Comparison of ENCODE assay signal across 8 cellular contexts in the genomic region with DNA sequence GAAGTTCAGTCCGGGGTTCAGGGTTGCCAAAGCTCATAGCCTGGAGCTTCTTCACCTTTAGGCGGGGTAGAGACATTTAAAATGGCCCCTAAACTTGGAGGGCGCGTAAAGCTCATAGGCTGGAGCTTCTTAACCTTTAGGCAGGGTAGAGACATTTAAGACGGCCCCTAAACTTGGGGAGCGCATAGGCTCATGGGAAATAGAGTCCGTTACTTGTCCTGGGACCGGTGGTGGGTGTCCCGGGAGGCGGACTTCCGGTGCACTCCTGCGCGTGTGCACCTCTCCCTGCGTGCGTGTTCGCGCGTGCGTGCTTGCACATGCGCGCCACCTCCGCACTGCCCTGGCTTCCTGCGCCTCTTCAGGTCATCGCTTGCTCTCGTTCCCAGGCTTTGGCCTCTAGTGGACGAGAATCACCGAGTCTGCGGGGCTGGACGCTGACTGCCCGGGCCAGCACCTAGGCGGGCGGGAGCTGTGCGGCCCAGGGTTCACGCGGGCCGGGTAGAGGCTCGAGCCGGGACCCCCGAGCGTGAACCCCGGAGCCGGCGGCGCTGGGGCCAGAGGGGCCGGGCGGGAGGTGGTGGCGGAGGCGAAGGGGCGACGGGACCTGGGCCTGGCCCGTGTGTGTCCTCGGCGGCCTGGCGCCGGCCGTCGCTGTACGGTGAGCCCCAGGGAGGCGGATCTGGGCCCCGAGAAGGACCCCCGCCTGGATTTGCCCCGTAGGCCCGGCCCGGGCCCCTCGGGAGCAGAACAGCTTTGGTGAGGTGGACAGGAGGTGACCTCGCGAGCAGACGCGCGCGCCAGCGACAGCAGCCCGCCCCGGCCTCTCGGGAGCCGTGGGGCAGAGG. TPM values are rescaled to one million over a fixed set of nuclear protein-coding genes. Genes with fewer than 3 reads are reported as not detected.
DNase-seq lines count a peak whose midpoint lies in the region; ATAC-seq and TF ChIP-seq lines count a peak whose summit lies in the region.
"Not testable (repeated sequence)": the region's sequence is repeated elsewhere in the genome, so short reads cannot be mapped to it uniquely, and the experiment has no call there.

No MANE protein-coding gene starts in this region.

- DNase-seq in G401 (ENCODE audit: low spot score) = peak; percentile 99
- DNase-seq in H7 = peak; percentile 82
- peak; percentile 97 for DNase-seq in RWPE2 (ENCODE audit: low spot score)
- peak; percentile 98 for DNase-seq in activated effector memory CD4-positive, alpha-beta T cell treated with anti-CD3 and anti-CD28 coated beads, Interleukin-2, amount 50 U/mL, for 16 hours
- DNase-seq in foreskin fibroblast = peak; percentile 98 to 99
- peak; percentile 86 for DNase-seq in neural crest cell (ENCODE audit: low read depth, low spot score)
- DNase-seq in stomach = peak; percentile 95

- not testable (repeated sequence) for H3K9me3 ChIP-seq in Loucy (ENCODE audit: insufficient read depth, low read depth, low read length); RWPE2 (ENCODE audit: severe bottlenecking); stomach

- H3K9me3 Mint-ChIP-seq in neural crest cell = not testable (repeated sequence)

- peak overlapping the region; percentile 76 for H3K4me3 ChIP-seq in H7 (ENCODE audit: insufficient read depth, low read depth, low read length)
- H3K4me3 ChIP-seq in Loucy (ENCODE audit: low read length, poor library complexity, severe bottlenecking) = peak overlapping the region; percentile 82
- peak overlapping the region; percentile 54 for H3K4me3 ChIP-seq in RWPE2 (ENCODE audit: severe bottlenecking)
- peak overlapping the region; percentile 61 to 62 for H3K4me3 ChIP-seq in foreskin fibroblast (ENCODE audit: low read depth in 1 of 2, low read length in 2 of 2)
- peak overlapping the region; percentile 65 to 89 (median 84) for H3K4me3 ChIP-seq in stomach

- H3K4me2 ChIP-seq in Loucy (ENCODE audit: low read depth, low read length, poor library complexity, severe bottlenecking) = peak overlapping the region; percentile 59

- H3K4me3 Mint-ChIP-seq in neural crest cell = peak overlapping the region; percentile 96

- in situ Hi-C loops in G401 (cut with HindIII; ENCODE audit: low sequenced_read_pairs) = not testable (repeated sequence)

- not testable (repeated sequence) for H3K27me3 ChIP-seq in H7 (ENCODE audit: control insufficient read depth, insufficient read depth, low read length); Loucy (ENCODE audit: insufficient read depth, low read length, poor library complexity, severe bottlenecking); RWPE2 (ENCODE audit: insufficient read depth, poor library complexity, severe bottlenecking); stomach

- H3K36me3 Mint-ChIP-seq in neural crest cell (ENCODE audit: low read depth) = not testable (repeated sequence)

- peak overlapping the region; percentile 81 for H3K27ac Mint-ChIP-seq in neural crest cell (ENCODE audit: unreplicated experiment)

- peak overlapping the region; percentile 91; the same call in 1 of the 2 replicates for H2AFZ ChIP-seq in Loucy (ENCODE audit: low read length)

- ATAC-seq in RWPE2 (ENCODE audit: low read depth) = peak; percentile 99

- not testable (repeated sequence) for H3K4me1 ChIP-seq in Loucy (ENCODE audit: insufficient read depth, low read length, poor library complexity, severe bottlenecking); RWPE2 (ENCODE audit: insufficient read depth, poor library complexity, severe bottlenecking)
- peaks cover 0 to 15% (median 9%) of the 10 kb centered on the region in 4 donors for H3K4me1 ChIP-seq in stomach

- not testable (repeated sequence) for H3F3A ChIP-seq in Loucy (ENCODE audit: low read depth)

- not testable (repeated sequence) for H3K27me3 Mint-ChIP-seq in neural crest cell (ENCODE audit: low read depth)

- H3K36me3 ChIP-seq in H7 (replicated peaks; ENCODE audit: control insufficient read depth, insufficient read depth, low read length); Loucy (ENCODE audit: insufficient read depth, low read length); RWPE2 (ENCODE audit: low read depth): not testable (repeated sequence)
- peaks cover 4 to 13% (median 10%) of the 10 kb centered on the region in 4 donors for H3K36me3 ChIP-seq in stomach

- H3K4me1 Mint-ChIP-seq in neural crest cell = peaks cover 11% of the 10 kb centered on the region

- 0 to 1% (median 0%) methylated on average over 27 to 72 of the region's 76 CpGs for WGBS in stomach, 5 donors

- peak in 1 of 4 donors; percentile 44 for TF ChIP-seq POLR2A in stomach (IDR thresholded peaks at IDR 0.05)

- not testable (repeated sequence) for TF ChIP-seq EP300 in stomach (IDR thresholded peaks at IDR 0.05)

- TF ChIP-seq CTCF in Loucy (conservative IDR thresholded peaks at IDR 0.05; ENCODE audit: low read length); RWPE2 (IDR thresholded peaks at IDR 0.05; ENCODE audit: poor library complexity, severe bottlenecking): not testable (repeated sequence)
- TF ChIP-seq CTCF in foreskin fibroblast (IDR thresholded peaks at IDR 0.05; ENCODE audit: low read depth, low read length) (peak; percentile 7), neural crest cell (conservative IDR thresholded peaks at IDR 0.05) (peak; percentile 40), stomach (IDR thresholded peaks at IDR 0.05) (peak in 1 of 7 experiments; percentile 30)

- not testable (repeated sequence) for H4K20me1 ChIP-seq in Loucy (ENCODE audit: insufficient read depth, low read length, poor library complexity, severe bottlenecking)

- intact Hi-C loops in stomach (cut with DNase I; ENCODE audit: low total_unique reads) = not testable (repeated sequence)

- H3K9ac ChIP-seq in Loucy (ENCODE audit: low read depth, low read length, poor library complexity, severe bottlenecking) = peak overlapping the region; percentile 87

- H3K79me2 ChIP-seq in Loucy (ENCODE audit: insufficient read depth, low read length) = peaks cover 16% of the 10 kb centered on the region; the same call in 1 of the 2 replicates

- not testable (repeated sequence) for H3K9me2 ChIP-seq in Loucy (replicated peaks; ENCODE audit: low read depth, low read length)

- peak overlapping the region; percentile 54 for H3K27ac ChIP-seq in RWPE2 (ENCODE audit: poor library complexity, severe bottlenecking)
- peak overlapping the region; percentile 89 to 96 (median 96) for H3K27ac ChIP-seq in stomach

RNA-seq across cellular contexts. Expression of gene SPDYE6, which starts 7.5 kb away (rescaled TPM):
- total RNA-seq in G401 (2014; rRNA removed; shearing (Covaris generic)) = not detected in 2 replicates
- not detected in 2 replicates for total RNA-seq in H7 (2014; rRNA removed; shearing (Covaris generic))
- total RNA-seq in neural crest cell (not detected in 2 replicates), stomach (not detected)
- polyA plus RNA-seq in stomach = not detected

RNA-seq across cellular contexts. Expression of gene PRKRIP1, which starts 32.4 kb away (rescaled TPM):
- total RNA-seq in G401 (2014; rRNA removed; shearing (Covaris generic)) = 25.2 and 25.9 TPM in 2 replicates
- total RNA-seq in H7 (2014; rRNA removed; shearing (Covaris generic)) = 20.5 and 24.4 TPM in 2 replicates
- 38.3 and 41.9 TPM in 2 replicates for total RNA-seq in neural crest cell
- total RNA-seq in stomach = 10 to 100 TPM; 23.9 to 92.7 (median 34.0) TPM
- polyA plus RNA-seq in stomach = 10 to 100 TPM; 23.5 to 29.6 (median 28.7) TPM

Comparison
In these comparisons a context has a peak if more than half of its experiments do, and no peak if none do; other contexts are left out.
1. Peak in every context shown above with its lines: DNase-seq, ATAC-seq, H3K4me3 ChIP-seq and H3K27ac ChIP-seq.